7 cellular contexts compared by ENCODE assay signal in the genomic region with DNA sequence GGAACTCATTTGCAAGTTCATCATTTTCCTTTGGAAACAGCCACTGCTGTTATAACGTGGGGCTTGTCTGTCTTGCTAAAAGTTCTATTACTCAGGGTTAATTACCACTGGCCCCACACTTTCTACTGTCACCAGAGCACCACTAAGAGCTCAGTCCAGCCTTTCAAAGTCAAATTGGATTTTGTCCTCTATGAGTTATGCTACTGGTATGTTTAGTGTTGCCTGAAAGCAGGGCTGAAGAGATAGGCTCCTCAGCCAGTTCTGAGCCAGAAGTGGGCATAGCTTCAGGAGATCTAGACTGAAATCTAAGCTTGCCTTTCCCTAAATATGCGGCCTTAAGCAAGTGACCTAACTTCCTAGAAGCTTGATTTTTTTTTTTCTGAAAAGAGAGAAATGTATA.
"Had no signal": no experiment of that assay in that cellular context is flagged by ENCODE, and none has a peak within 500 bp of the region (broad histone marks: within the 10 kb centered on the region; RNA-seq: fewer than 3 reads in every experiment).

No MANE protein-coding gene starts in this region.

- H3K27ac ChIP-seq: HL-60 had no signal

- H3K4me3 ChIP-seq: GM23338 had no signal

- ATAC-seq: GM23338, HepG2 had no signal

- FAIRE-seq: H1, H54, HepG2 had no signal

- DNase-seq: H9, HCEC 1CT had no signal
